ENCODE assay signal across 29 cellular contexts in genomic region chr16:5790512-5790911, GRCh38.
"Had no signal": no experiment of that assay in that cellular context is flagged by ENCODE, and none has a peak within 500 bp of the region (broad histone marks: within the 10 kb centered on the region; RNA-seq: fewer than 3 reads in every experiment).

No MANE protein-coding gene starts in this region.

- H3K4me3 ChIP-seq: body of pancreas, esophagus squamous epithelium, gastroesophageal sphincter had no signal

- H3K36me3 Mint-ChIP-seq: activated naive CD8-positive, alpha-beta T cell had no signal

- H3K4me1 ChIP-seq: body of pancreas, esophagus squamous epithelium, gastroesophageal sphincter had no signal

- H3K27ac Mint-ChIP-seq: activated CD4-positive, alpha-beta memory T cell treated with anti-CD3 and anti-CD28 coated beads, Interleukin-2, amount 10 ng/mL, durations not matched to agents 7 days and 5 days; activated CD4-positive, alpha-beta T cell treated with anti-CD3 and anti-CD28 coated beads for 36 hours; activated CD4-positive, alpha-beta T cell treated with anti-CD3 and anti-CD28 coated beads, Interleukin-2, amount 10 ng/mL, durations not matched to agents 24 days and 14 days; activated naive CD8-positive, alpha-beta T cell; activated T-helper 17 cell treated with anti-CD3 and anti-CD28 coated beads, Interleukin-2, amount 50 U/mL, for 72 hours; effector memory CD8-positive, alpha-beta T cell had no signal

- H3K4me1 Mint-ChIP-seq: activated CD4-positive, alpha-beta memory T cell treated with anti-CD3 and anti-CD28 coated beads, Interleukin-2, amount 10 ng/mL, durations not matched to agents 7 days and 5 days; activated CD4-positive, alpha-beta T cell treated with anti-CD3 and anti-CD28 coated beads for 36 hours; activated CD4-positive, alpha-beta T cell treated with anti-CD3 and anti-CD28 coated beads, Interleukin-2, amount 10 ng/mL, durations not matched to agents 24 days and 14 days; activated T-helper 17 cell treated with anti-CD3 and anti-CD28 coated beads, Interleukin-2, amount 50 U/mL, for 72 hours had no signal

- H3K27ac ChIP-seq: body of pancreas, epithelial cell of prostate, esophagus squamous epithelium, gastroesophageal sphincter had no signal

- H3K36me3 ChIP-seq: esophagus squamous epithelium, gastroesophageal sphincter had no signal

- H3K4me3 Mint-ChIP-seq: activated CD4-positive, alpha-beta memory T cell treated with anti-CD3 and anti-CD28 coated beads, Interleukin-2, amount 10 ng/mL, durations not matched to agents 7 days and 5 days; activated CD4-positive, alpha-beta T cell treated with anti-CD3 and anti-CD28 coated beads for 36 hours; activated CD4-positive, alpha-beta T cell treated with anti-CD3 and anti-CD28 coated beads, Interleukin-2, amount 10 ng/mL, durations not matched to agents 24 days and 14 days; activated naive CD8-positive, alpha-beta T cell; activated T-cell treated with anti-CD3 and anti-CD28 coated beads, Interleukin-2, amount 50 U/mL, for 4 hours; activated T-helper 17 cell treated with anti-CD3 and anti-CD28 coated beads, Interleukin-2, amount 50 U/mL, for 72 hours; effector memory CD8-positive, alpha-beta T cell had no signal

- H3K27me3 ChIP-seq: body of pancreas, esophagus squamous epithelium, gastroesophageal sphincter had no signal

- FAIRE-seq: colon, endometrium, endothelial cell of umbilical vein had no signal

- ATAC-seq: activated CD4-positive, alpha-beta T cell treated with anti-CD3 and anti-CD28 coated beads for 36 hours; activated T-cell treated with anti-CD3 and anti-CD28 coated beads, Interleukin-2, amount 50 U/mL, for 4 hours; activated T-helper 17 cell treated with anti-CD3 and anti-CD28 coated beads, Interleukin-2, amount 50 U/mL, for 72 hours; body of pancreas; effector memory CD8-positive, alpha-beta T cell; gastroesophageal sphincter had no signal

- H3K9me3 ChIP-seq: body of pancreas, esophagus squamous epithelium had no signal

- DNase-seq: activated CD4-positive, alpha-beta memory T cell treated with anti-CD3 and anti-CD28 coated beads, Interleukin-2, amount 10 ng/mL, durations not matched to agents 7 days and 5 days; activated CD4-positive, alpha-beta T cell treated with anti-CD3 and anti-CD28 coated beads for 36 hours; activated CD4-positive, alpha-beta T cell treated with anti-CD3 and anti-CD28 coated beads, Interleukin-2, amount 10 ng/mL, durations not matched to agents 24 days and 14 days; activated CD4-positive, alpha-beta T cell treated with anti-CD3 and anti-CD28 coated beads, Interleukin-2, amount 50 U/mL, for 4 hours; activated CD4-positive, CD25-positive, alpha-beta regulatory T cell; activated CD4-positive, CD25-positive, alpha-beta regulatory T cell treated with anti-CD3 and anti-CD28 coated beads, Interleukin-2, amount 50 U/mL, for 72 hours; activated effector memory CD4-positive, alpha-beta T cell treated with Interleukin-2 at 50 U/mL for 16 hours; activated gamma-delta T cell treated with Interleukin-2 at 50 U/mL for 16 hours; activated naive CD4-positive, alpha-beta T cell treated with anti-CD3 and anti-CD28 coated beads, Interleukin-2, amount 50 U/mL, for 16 hours; activated naive CD4-positive, alpha-beta T cell treated with Interleukin-2 at 50 U/mL for 16 hours; activated T-cell treated with anti-CD3 and anti-CD28 coated beads, Interleukin-2, amount 50 U/mL, for 4 hours; amniotic stem cell; anterior cingulate cortex; body of pancreas; caudate nucleus; cortex of kidney; dermis blood vessel endothelial cell; effector CD4-positive, alpha-beta T cell; effector memory CD8-positive, alpha-beta T cell; esophagus squamous epithelium; foreskin melanocyte; T-helper 2 cell had no signal

- H3K27me3 Mint-ChIP-seq: activated CD4-positive, alpha-beta memory T cell treated with anti-CD3 and anti-CD28 coated beads, Interleukin-2, amount 10 ng/mL, durations not matched to agents 7 days and 5 days; activated CD4-positive, alpha-beta T cell treated with anti-CD3 and anti-CD28 coated beads for 36 hours; activated CD4-positive, alpha-beta T cell treated with anti-CD3 and anti-CD28 coated beads, Interleukin-2, amount 10 ng/mL, durations not matched to agents 24 days and 14 days; activated T-helper 17 cell treated with anti-CD3 and anti-CD28 coated beads, Interleukin-2, amount 50 U/mL, for 72 hours; effector memory CD8-positive, alpha-beta T cell had no signal
